8 cellular contexts compared by ENCODE assay signal in the genomic region with DNA sequence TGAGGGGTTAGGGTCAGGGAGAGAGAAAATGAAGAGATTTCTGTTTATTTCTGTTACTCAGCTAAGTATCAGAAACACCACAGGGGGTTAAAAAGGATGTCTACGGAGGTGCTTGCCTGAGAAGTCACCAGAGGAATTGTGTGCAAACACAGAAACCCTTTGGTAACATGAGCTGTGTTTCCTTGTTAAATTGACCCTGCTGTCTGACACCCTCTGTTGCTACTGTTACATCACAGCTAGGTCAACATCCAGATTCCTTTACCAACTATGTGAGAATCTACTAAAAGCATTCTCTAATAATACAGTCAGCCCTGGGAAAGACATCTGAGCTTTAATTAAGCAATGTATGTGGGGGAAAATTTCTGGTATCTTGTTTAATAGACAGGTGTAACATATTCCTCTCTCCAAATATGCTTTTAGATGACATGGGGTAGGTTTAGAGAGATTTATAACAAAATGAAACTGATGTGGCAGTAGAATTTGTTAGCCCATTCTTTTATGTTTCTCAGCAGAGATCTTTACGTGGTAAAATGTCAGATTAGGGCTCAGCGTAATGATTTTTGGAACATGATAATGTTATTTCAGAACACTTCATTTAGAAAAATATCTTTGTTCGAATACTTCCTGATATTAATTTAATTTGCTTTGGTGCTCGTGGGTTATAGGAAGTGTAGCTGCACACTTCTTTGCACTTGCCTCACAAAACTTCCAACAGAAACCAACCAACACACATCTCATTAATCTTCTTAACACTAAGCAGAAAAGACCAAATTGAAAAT.
DNase-seq lines count a peak whose midpoint lies in the region; TF ChIP-seq lines count a peak whose summit lies in the region.

No MANE protein-coding gene starts in this region.

- intact Hi-C loops in CD4-positive, alpha-beta memory T cell (cut with micrococcal nuclease), result no loop called here
- intact Hi-C loops in uterus (cut with DNase I; ENCODE audit: low total_unique reads), result no loop called here

- H3K4me3 ChIP-seq in skeletal muscle satellite cell (ENCODE audit: low read length), result no peak overlapping the region
- no peak overlapping the region for H3K4me3 ChIP-seq in CD4-positive, alpha-beta memory T cell (ENCODE audit: low read length in 2 of 2)
- no peak overlapping the region for H3K4me3 ChIP-seq in uterus

- no peak overlapping the region for H3K27ac ChIP-seq in CD4-positive, alpha-beta memory T cell (ENCODE audit: low read depth, low read length)
- H3K27ac ChIP-seq in uterus, result no peak overlapping the region

- CTCF ChIA-PET in CD4-positive, alpha-beta memory T cell (lab: Charles Lee; ENCODE audit: partially characterized antibody), result no interaction called here

- peak overlapping the region; percentile 38 for H3K4me2 ChIP-seq in skeletal muscle satellite cell (ENCODE audit: low read length)

- H3K9ac ChIP-seq in skeletal muscle satellite cell (ENCODE audit: low read depth, low read length), result no peak overlapping the region

- H3K4me3 Mint-ChIP-seq in CD4-positive, alpha-beta memory T cell, result peak overlapping the region in 2 of 8 donors; percentile 7 to 13

- H3K9me3 ChIP-seq in skeletal muscle satellite cell (replicated peaks; ENCODE audit: low read length) (no peaks in the 10 kb centered on the region), uterus (no peaks in the 10 kb centered on the region)
- H3K9me3 ChIP-seq in CD4-positive, alpha-beta memory T cell (ENCODE audit: control insufficient read depth in 1 of 2, low read length in 2 of 2), result no peaks in the 10 kb centered on the region

- peaks cover 11% of the 10 kb centered on the region for H3K4me1 ChIP-seq in skeletal muscle satellite cell (ENCODE audit: control insufficient read depth, insufficient read depth, low read length)
- peaks cover 12% of the 10 kb centered on the region for H3K4me1 ChIP-seq in CD4-positive, alpha-beta memory T cell (ENCODE audit: insufficient read depth, low read length)
- H3K4me1 ChIP-seq in uterus, result no peaks in the 10 kb centered on the region

- H3K36me3 Mint-ChIP-seq in CD4-positive, alpha-beta memory T cell, result no peaks in the 10 kb centered on the region

- peak; percentile 34 for DNase-seq in NCI-H748 (lab: John Stamatoyannopoulos, UW; ENCODE audit: unreplicated experiment)
- DNase-seq in NCI-H748 treated with DMSO at 0.1 percent for 48 hours (lab: John Stamatoyannopoulos, UW), result no peak
- DNase-seq in SHP77 treated with DMSO at 0.1 percent for 48 hours (lab: John Stamatoyannopoulos, UW), result peak; percentile 52
- DNase-seq in hepatic stellate cell (ENCODE audit: low spot score), result peak; percentile 21
- DNase-seq in CD4-positive, alpha-beta memory T cell, result no peak
- no peak for DNase-seq in activated gamma-delta T cell (lab: John Stamatoyannopoulos, UW)
- no peak for DNase-seq in uterus

- peaks cover 12 to 26% (median 21%) of the 10 kb centered on the region in 4 donors for H3K4me1 Mint-ChIP-seq in CD4-positive, alpha-beta memory T cell

- no peaks in the 10 kb centered on the region for H3K9me3 Mint-ChIP-seq in CD4-positive, alpha-beta memory T cell

- H3K27me3 Mint-ChIP-seq in CD4-positive, alpha-beta memory T cell, result no peaks in the 10 kb centered on the region

- no peaks in the 10 kb centered on the region for H3K36me3 ChIP-seq in skeletal muscle satellite cell (ENCODE audit: insufficient read depth, low read length)
- H3K36me3 ChIP-seq in CD4-positive, alpha-beta memory T cell (ENCODE audit: insufficient read depth, low read length), result no peaks in the 10 kb centered on the region
- no peaks in the 10 kb centered on the region for H3K36me3 ChIP-seq in uterus

- TF ChIP-seq POLR2A in uterus (IDR thresholded peaks at IDR 0.05), result no peak

- H3K27me3 ChIP-seq in skeletal muscle satellite cell (ENCODE audit: control insufficient read depth, insufficient read depth, low read length) (no peaks in the 10 kb centered on the region), uterus (no peaks in the 10 kb centered on the region)
- H3K27me3 ChIP-seq in CD4-positive, alpha-beta memory T cell (ENCODE audit: insufficient read depth, low read length), result no peaks in the 10 kb centered on the region

- TF ChIP-seq CTCF in uterus (IDR thresholded peaks at IDR 0.05), result no peak

- POLR2A ChIA-PET in CD4-positive, alpha-beta memory T cell (lab: Charles Lee; ENCODE audit: partially characterized antibody), result interaction anchor here (1.3 kb wide), 1 partner anchor 171 kb away, joined by 3 read pairs; no protein-coding TSS in a partner anchor

- peak overlapping the region in 1 of 7 donors; percentile 28 for H3K27ac Mint-ChIP-seq in CD4-positive, alpha-beta memory T cell

Comparison
In these comparisons a context has a peak if more than half of its experiments do, and no peak if none do; other contexts are left out.
1. DNase-seq: peak in NCI-H748 (single experiment), SHP77 treated with DMSO at 0.1 percent for 48 hours (single experiment) and hepatic stellate cell (single experiment); none in NCI-H748 treated with DMSO at 0.1 percent for 48 hours (single experiment), CD4-positive, alpha-beta memory T cell (0 of 5), activated gamma-delta T cell (single experiment) and uterus (0 of 2).